9 cellular contexts compared by ENCODE assay signal in the genomic region with DNA sequence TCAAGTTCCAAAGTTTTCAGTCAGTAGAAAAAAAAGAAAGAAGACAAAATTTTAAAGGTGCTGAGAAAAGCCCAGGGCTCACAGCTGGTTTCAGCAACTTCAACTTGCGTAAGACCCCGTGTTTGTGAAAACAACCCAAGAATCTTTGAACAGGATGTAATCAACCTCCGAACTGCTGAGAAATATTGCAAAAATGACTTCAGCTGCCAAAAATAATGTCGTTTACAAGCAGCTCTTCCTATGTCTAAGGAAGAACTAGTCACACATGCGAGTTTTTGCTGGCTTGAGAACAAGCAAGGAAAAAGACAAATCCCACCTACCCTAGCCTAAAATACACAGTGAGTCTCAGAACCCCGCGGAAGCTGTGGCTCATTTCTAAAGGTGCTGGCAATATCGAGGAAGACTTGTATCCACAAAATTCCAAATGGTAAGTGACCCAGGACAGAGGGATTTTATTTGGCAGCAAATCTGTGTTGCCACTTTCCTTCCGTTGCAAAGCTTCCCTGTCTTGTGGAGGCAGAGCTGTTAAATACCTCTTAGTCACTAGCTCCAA. TPM values are rescaled to one million over a fixed set of nuclear protein-coding genes. Genes with fewer than 3 reads are reported as not detected.
DNase-seq lines count a peak whose midpoint lies in the region; ATAC-seq, FAIRE-seq and TF ChIP-seq lines count a peak whose summit lies in the region.
"Had no signal": no experiment of that assay in that cellular context is flagged by ENCODE, and none has a peak within 500 bp of the region (broad histone marks: within the 10 kb centered on the region; RNA-seq: fewer than 3 reads in every experiment).

No MANE protein-coding gene starts in this region.

- no peaks in the 10 kb centered on the region for H3K4me1 ChIP-seq in breast epithelium
- no peaks in the 10 kb centered on the region for H3K4me1 ChIP-seq in stomach smooth muscle (ENCODE audit: control insufficient read depth, insufficient read depth, low read length)

- TF ChIP-seq POLR2A in breast epithelium (IDR thresholded peaks at IDR 0.05) = no peak

- H3K4me3 ChIP-seq in HL-60 (replicated peaks; ENCODE audit: insufficient read depth, low read length) (peak overlapping the region; percentile 9), breast epithelium (peak overlapping the region; percentile 28 to 53 (median 33)), stomach smooth muscle (ENCODE audit: low read length in 2 of 2) (peak overlapping the region; percentile 78 to 84)

- intact Hi-C loops in breast epithelium (cut with DNase I; ENCODE audit: low total_unique reads) = no loop called here

- H3K27me3 ChIP-seq in HL-60 (ENCODE audit: insufficient read depth, poor library complexity, severe bottlenecking) (no peaks in the 10 kb centered on the region), breast epithelium (no peaks in the 10 kb centered on the region), stomach smooth muscle (ENCODE audit: control insufficient read depth in 1 of 2, insufficient read depth in 2 of 2, low read length in 2 of 2) (no peaks in the 10 kb centered on the region)

- ATAC-seq in GM18520 (IDR thresholded peaks at IDR 0.05; ENCODE audit: unreplicated experiment) (no peak), GM19467 (IDR thresholded peaks at IDR 0.05; ENCODE audit: unreplicated experiment) (no peak)

- H3K36me3 ChIP-seq in breast epithelium (no peaks in the 10 kb centered on the region), stomach smooth muscle (ENCODE audit: control insufficient read depth in 2 of 2, insufficient read depth in 2 of 2, low read length in 2 of 2) (no peaks in the 10 kb centered on the region)

- FAIRE-seq in frontal cortex (lab: Jason Lieb, UNC) = no peak

- H3K27ac ChIP-seq in HL-60 (replicated peaks) = peak overlapping the region; percentile 68
- peak overlapping the region in 1 of 2 donors; percentile 67 for H3K27ac ChIP-seq in breast epithelium
- H3K27ac ChIP-seq in stomach smooth muscle (ENCODE audit: low read length) = peak overlapping the region; percentile 80

- H3K9me3 ChIP-seq in breast epithelium (no peaks in the 10 kb centered on the region), stomach smooth muscle (ENCODE audit: control insufficient read depth in 2 of 2, low read length in 2 of 2) (no peaks in the 10 kb centered on the region)

- TF ChIP-seq CTCF in HL-60 (IDR thresholded peaks at IDR 0.05; ENCODE audit: insufficient read depth, low read length) = no peak
- TF ChIP-seq CTCF in breast epithelium (IDR thresholded peaks at IDR 0.05) = no peak

- peak; percentile 74 to 86 for DNase-seq in HL-60 (ENCODE audit: low read depth in 1 of 2, low spot score in 1 of 2)
- no peak for DNase-seq in breast epithelium (ENCODE audit: low spot score in 2 of 2)
- peak; percentile 24 for DNase-seq in left kidney (ENCODE audit: low read depth, low spot score)
- no peak for DNase-seq in 8988T
- DNase-seq in frontal cortex (ENCODE audit: low spot score in 2 of 2) = no peak
- DNase-seq: NCI-H1436 treated with DMSO at 0.1 percent for 48 hours had no signal

- H3K9ac ChIP-seq in stomach smooth muscle (ENCODE audit: low read length in 2 of 2) = peak overlapping the region; percentile 77 to 81

RNA-seq across cellular contexts. Expression of gene SLC8A1, which starts 59.8 kb away (rescaled TPM):
- 10 to 100 TPM in 2 of 3 donors, 1 to 10 TPM in 1; 8.2 to 14.2 (median 12.2) TPM for total RNA-seq in breast epithelium
- 187 TPM for total RNA-seq in frontal cortex

Comparison
In these comparisons a context has a peak if more than half of its experiments do, and no peak if none do; other contexts are left out.
1. DNase-seq: peak in HL-60 (2 of 2) and left kidney (single experiment); none in breast epithelium (0 of 2), 8988T (single experiment) and frontal cortex (0 of 2).
2. H3K4me3 ChIP-seq: peak in every context shown above with its lines; median percentile 81 in stomach smooth muscle; 33 in breast epithelium; 9 in HL-60.
3. RNA of gene SLC8A1, which starts 59.8 kb away (total RNA-seq): 187 TPM in frontal cortex (single experiment); 8.2 to 14.2 TPM in breast epithelium; every median in the first group is over 10 times any median in the second.